8 cellular contexts compared by ENCODE assay signal in the genomic region with DNA sequence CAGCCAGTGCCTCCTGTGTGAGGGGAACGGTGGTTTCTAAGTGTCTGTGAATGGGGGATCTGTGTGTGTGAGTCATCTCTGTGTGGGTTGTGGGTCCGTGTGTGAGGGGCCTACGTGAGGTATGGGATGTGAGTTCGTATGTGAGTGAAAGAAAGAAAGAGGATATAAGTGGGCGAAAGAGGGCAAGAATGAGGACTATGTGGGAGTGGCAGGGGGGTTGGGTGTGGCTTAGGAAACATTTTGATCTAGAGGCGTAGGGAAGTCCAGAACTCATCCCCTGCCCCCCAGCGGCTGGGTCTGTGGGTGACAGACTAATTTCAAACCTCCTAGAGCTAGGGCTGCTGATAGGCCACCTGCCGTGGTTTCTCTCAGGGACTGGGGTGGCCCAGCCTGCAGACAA. TPM values are rescaled to one million over a fixed set of nuclear protein-coding genes. Genes with fewer than 3 reads are reported as not detected.
DNase-seq lines count a peak whose midpoint lies in the region; ATAC-seq lines count a peak whose summit lies in the region.

No MANE protein-coding gene starts in this region.

- CTCF ChIA-PET in activated CD4-positive, alpha-beta T cell treated with anti-CD3 and anti-CD28 coated beads, Interleukin-2, amount 10 ng/mL, durations not matched to agents 7 days and 5 days (lab: Charles Lee) = interaction anchor here (0.6 to 1.2 kb wide), 3 partner anchors 24 to 35 kb away, joined by 3 to 6 read pairs (median 4); no protein-coding TSS in a partner anchor

- H3K27ac Mint-ChIP-seq in activated CD4-positive, alpha-beta T cell treated with anti-CD3 and anti-CD28 coated beads, Interleukin-2, amount 10 ng/mL, durations not matched to agents 7 days and 5 days = peak overlapping the region; percentile 1

- H3K4me1 Mint-ChIP-seq in activated CD4-positive, alpha-beta T cell treated with anti-CD3 and anti-CD28 coated beads, Interleukin-2, amount 10 ng/mL, durations not matched to agents 7 days and 5 days = peaks cover 17% of the 10 kb centered on the region

- H3K9me3 Mint-ChIP-seq in activated CD4-positive, alpha-beta T cell treated with anti-CD3 and anti-CD28 coated beads, Interleukin-2, amount 10 ng/mL, durations not matched to agents 7 days and 5 days = no peaks in the 10 kb centered on the region

- POLR2A ChIA-PET in activated CD4-positive, alpha-beta T cell treated with anti-CD3 and anti-CD28 coated beads, Interleukin-2, amount 10 ng/mL, durations not matched to agents 7 days and 5 days (lab: Charles Lee) = interaction anchor here (1.1 kb wide), 1 partner anchor 24 kb away, joined by 3 read pairs; no protein-coding TSS in a partner anchor

- no peaks in the 10 kb centered on the region for H3K27me3 Mint-ChIP-seq in activated CD4-positive, alpha-beta T cell treated with anti-CD3 and anti-CD28 coated beads, Interleukin-2, amount 10 ng/mL, durations not matched to agents 7 days and 5 days

- no peak overlapping the region for H3K4me3 Mint-ChIP-seq in activated CD4-positive, alpha-beta T cell treated with anti-CD3 and anti-CD28 coated beads, Interleukin-2, amount 10 ng/mL, durations not matched to agents 7 days and 5 days

- ATAC-seq in GM19035 (IDR thresholded peaks at IDR 0.05; ENCODE audit: unreplicated experiment) (peak; percentile 88), HG03064 (IDR thresholded peaks at IDR 0.05; ENCODE audit: low read depth, unreplicated experiment) (peak; percentile 56), GM19324 (IDR thresholded peaks at IDR 0.05; ENCODE audit: low FRiP score, unreplicated experiment) (no peak), HG03196 (IDR thresholded peaks at IDR 0.05; ENCODE audit: unreplicated experiment) (no peak)

- peak; percentile 26 for DNase-seq in activated CD4-positive, alpha-beta T cell treated with anti-CD3 and anti-CD28 coated beads, Interleukin-2, amount 10 ng/mL, durations not matched to agents 7 days and 5 days
- DNase-seq in stimulated activated CD4-positive, alpha-beta T cell treated with anti-CD3 and anti-CD28 coated beads, Interleukin-1b, Interleukin-23, amount 100 ng/mL, for 24 hours (ENCODE audit: low read depth in 4 of 4, low spot score in 1 of 4) = peak in 3 of 4 experiments; percentile 16 to 66 (median 19)
- no peak for DNase-seq in ureter (ENCODE audit: low spot score)
- no peak for DNase-seq in kidney tubule cell (ENCODE audit: low spot score)

- peaks cover 31% of the 10 kb centered on the region for H3K36me3 Mint-ChIP-seq in activated CD4-positive, alpha-beta T cell treated with anti-CD3 and anti-CD28 coated beads, Interleukin-2, amount 10 ng/mL, durations not matched to agents 7 days and 5 days (ENCODE audit: low read depth)

RNA-seq across cellular contexts. Expression of a gene that starts 35.5 kb away (rescaled TPM):
- total RNA-seq in activated CD4-positive, alpha-beta T cell treated with anti-CD3 and anti-CD28 coated beads, Interleukin-2, amount 10 ng/mL, durations not matched to agents 7 days and 5 days = 10 to 100 TPM in 1 of 2 experiments, 1 to 10 TPM in 1; 8.8 to 10.3 TPM
- total RNA-seq in ureter = 14.1 TPM

Comparison
In these comparisons a context has a peak if more than half of its experiments do, and no peak if none do; other contexts are left out.
1. ATAC-seq: peak in GM19035 (single experiment) and HG03064 (single experiment); none in GM19324 (single experiment) and HG03196 (single experiment).
2. DNase-seq: peak in activated CD4-positive, alpha-beta T cell treated with anti-CD3 and anti-CD28 coated beads, Interleukin-2, amount 10 ng/mL, durations not matched to agents 7 days and 5 days (single experiment) and stimulated activated CD4-positive, alpha-beta T cell treated with anti-CD3 and anti-CD28 coated beads, Interleukin-1b, Interleukin-23, amount 100 ng/mL, for 24 hours (3 of 4); none in ureter (single experiment) and kidney tubule cell (single experiment).